ENCODE assay signal across 9 cellular contexts in the genomic region with DNA sequence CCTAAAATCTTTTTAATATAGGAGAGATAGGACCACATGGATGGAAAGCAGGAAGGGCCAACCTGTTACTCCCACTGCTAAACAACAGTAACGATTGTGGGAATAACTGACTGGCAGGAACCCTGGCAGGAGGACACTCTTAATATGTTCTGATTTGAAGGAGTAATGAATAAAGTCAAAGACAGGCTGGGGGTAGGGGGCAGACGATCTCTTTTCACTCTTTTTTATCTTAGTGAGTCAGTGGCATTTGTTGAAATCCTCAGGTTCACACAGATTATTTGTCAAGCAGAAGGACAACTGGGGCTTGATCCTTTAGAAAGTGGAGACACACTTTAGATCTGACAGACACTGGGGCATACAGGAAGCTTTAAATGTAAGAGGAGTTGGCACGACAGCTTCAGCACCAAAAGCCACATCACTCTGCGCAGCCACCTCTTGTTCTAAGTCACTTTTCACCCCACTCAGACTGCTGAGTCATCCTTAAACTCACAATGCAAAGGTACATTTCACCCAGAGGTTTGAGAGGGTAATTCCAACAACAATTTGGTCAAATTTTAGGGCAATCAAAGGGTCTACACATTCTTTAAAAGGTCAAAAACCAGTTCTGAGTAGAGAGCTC.
DNase-seq lines count a peak whose midpoint lies in the region; ATAC-seq and TF ChIP-seq lines count a peak whose summit lies in the region.
"Had no signal": no experiment of that assay in that cellular context is flagged by ENCODE, and none has a peak within 500 bp of the region (broad histone marks: within the 10 kb centered on the region; RNA-seq: fewer than 3 reads in every experiment).

No MANE protein-coding gene starts in this region.

- H3K27me3 ChIP-seq in GM23338 (ENCODE audit: insufficient read depth) (no peaks in the 10 kb centered on the region), heart right ventricle (no peaks in the 10 kb centered on the region)

- H2AFZ ChIP-seq in GM23338: no peak overlapping the region
- H2AFZ ChIP-seq: parathyroid adenoma had no signal

- peaks cover 9% of the 10 kb centered on the region; the same call in 2 of the 3 replicates for H3K4me1 Mint-ChIP-seq in GM23338
- H3K4me1 Mint-ChIP-seq in activated T-helper 17 cell treated with anti-CD3 and anti-CD28 coated beads, Interleukin-2, amount 50 U/mL, for 72 hours: peaks cover 37% of the 10 kb centered on the region
- H3K4me1 Mint-ChIP-seq in natural killer cell: peaks cover 12 to 22% of the 10 kb centered on the region in 2 donors

- H3K9me2 ChIP-seq in GM23338 (ENCODE audit: insufficient read depth): no peaks in the 10 kb centered on the region

- ATAC-seq in GM18511 (IDR thresholded peaks at IDR 0.05; ENCODE audit: unreplicated experiment) (peak; percentile 99), GM23338 (no peak; the same call in none of the 3 replicates), natural killer cell (peak; percentile 55 to 77 (median 59)), Right ventricle myocardium inferior (no peak), heart right ventricle (no peak)
- ATAC-seq in activated T-helper 17 cell treated with anti-CD3 and anti-CD28 coated beads, Interleukin-2, amount 50 U/mL, for 72 hours (replicated peaks): peak; percentile 98

- H3K4me3 Mint-ChIP-seq in GM23338 (no peak overlapping the region), natural killer cell (peak overlapping the region; percentile 14)
- peak overlapping the region; percentile 82 for H3K4me3 Mint-ChIP-seq in activated T-helper 17 cell treated with anti-CD3 and anti-CD28 coated beads, Interleukin-2, amount 50 U/mL, for 72 hours

- intact Hi-C loops in natural killer cell (cut with micrococcal nuclease): no loop called here
- intact Hi-C loops in Right ventricle myocardium inferior (cut with DNase I): no loop called here
- intact Hi-C loops in heart right ventricle (cut with DNase I): loop anchor here in 2 of 10 donors (10.0 kb wide), 2 partner anchors 65 to 1545 kb away; no protein-coding TSS in a partner anchor

- H3K27ac Mint-ChIP-seq in GM23338 (peak overlapping the region; percentile 74), natural killer cell (peak overlapping the region; percentile 59 to 73)
- H3K27ac Mint-ChIP-seq in activated T-helper 17 cell treated with anti-CD3 and anti-CD28 coated beads, Interleukin-2, amount 50 U/mL, for 72 hours: peak overlapping the region; percentile 98

- peaks cover 0 to 5% (median 0%) of the 10 kb centered on the region in 11 donors for H3K9me3 ChIP-seq in heart right ventricle

- no peaks in the 10 kb centered on the region for H3F3A ChIP-seq in GM23338 (replicated peaks; ENCODE audit: low read depth)

- no peaks in the 10 kb centered on the region for H3K9me3 Mint-ChIP-seq in GM23338
- H3K9me3 Mint-ChIP-seq in activated T-helper 17 cell treated with anti-CD3 and anti-CD28 coated beads, Interleukin-2, amount 50 U/mL, for 72 hours: peaks cover 7% of the 10 kb centered on the region
- no peaks in the 10 kb centered on the region for H3K9me3 Mint-ChIP-seq in natural killer cell

- TF ChIP-seq CTCF in GM23338 (conservative IDR thresholded peaks at IDR 0.05; ENCODE audit: low read depth in 2 of 2) (no peak), natural killer cell (IDR thresholded peaks at IDR 0.05) (no peak), heart right ventricle (IDR thresholded peaks at IDR 0.05) (no peak)

- peaks cover 9% of the 10 kb centered on the region for H3K4me1 ChIP-seq in GM23338 (ENCODE audit: insufficient read depth)
- H3K4me1 ChIP-seq in heart right ventricle: peaks cover 0 to 11% (median 4%) of the 10 kb centered on the region in 9 donors
- H3K4me1 ChIP-seq: parathyroid adenoma had no signal

- no peak overlapping the region for H3K4me2 ChIP-seq in GM23338

- DNase-seq in GM23338 (ENCODE audit: low spot score): peak; percentile 30
- peak; percentile 63 for DNase-seq in M059J (ENCODE audit: low read depth)
- no peak for DNase-seq in natural killer cell
- DNase-seq in Right ventricle myocardium inferior (ENCODE audit: missing footprints): no peak
- no peak for DNase-seq in heart right ventricle
- DNase-seq in ecto neural progenitor cell (ENCODE audit: low spot score): no peak

- no peaks in the 10 kb centered on the region for H3K27me3 Mint-ChIP-seq in GM23338 (ENCODE audit: insufficient read depth, low read depth, poor library complexity)
- H3K27me3 Mint-ChIP-seq in activated T-helper 17 cell treated with anti-CD3 and anti-CD28 coated beads, Interleukin-2, amount 50 U/mL, for 72 hours: no peaks in the 10 kb centered on the region
- H3K27me3 Mint-ChIP-seq in natural killer cell (ENCODE audit: low read depth in 2 of 2): no peaks in the 10 kb centered on the region

- H3K36me3 Mint-ChIP-seq in GM23338 (ENCODE audit: low read depth): no peaks in the 10 kb centered on the region
- H3K36me3 Mint-ChIP-seq in activated T-helper 17 cell treated with anti-CD3 and anti-CD28 coated beads, Interleukin-2, amount 50 U/mL, for 72 hours (ENCODE audit: low read depth): no peaks in the 10 kb centered on the region
- H3K36me3 Mint-ChIP-seq in natural killer cell: no peaks in the 10 kb centered on the region

- H3K4me3 ChIP-seq in GM23338: no peak overlapping the region
- no peak overlapping the region for H3K4me3 ChIP-seq in heart right ventricle

- no peak overlapping the region for H3K27ac ChIP-seq in GM23338 (ENCODE audit: low read depth)
- no peak overlapping the region for H3K27ac ChIP-seq in heart right ventricle
- H3K27ac ChIP-seq: parathyroid adenoma had no signal

- 75 to 79% methylated on average over 4 of the region's 4 CpGs for WGBS in heart right ventricle, 2 donors

- no peaks in the 10 kb centered on the region for H3K79me2 ChIP-seq in GM23338 (replicated peaks; ENCODE audit: insufficient read depth)
- H3K79me2 ChIP-seq: parathyroid adenoma had no signal

- H3K36me3 ChIP-seq in GM23338 (ENCODE audit: insufficient read depth) (no peaks in the 10 kb centered on the region), heart right ventricle (no peaks in the 10 kb centered on the region)

- no peaks in the 10 kb centered on the region for H4K20me1 ChIP-seq in GM23338 (replicated peaks; ENCODE audit: insufficient read depth)

TF ChIP-seq in GM23338, 12 proteins besides CTCF, POLR2A, EP300 and RAD21:
- TF ChIP-seq JUNB (IDR thresholded peaks at IDR 0.05; ENCODE audit: unreplicated experiment) (no peak), CREB1 (CRISPR knock-in tag; IDR thresholded peaks at IDR 0.05; ENCODE audit: low read depth) (no peak), EZH2phosphoT487 (IDR thresholded peaks at IDR 0.05; ENCODE audit: unreplicated experiment) (no peak)

Comparison
In these comparisons a context has a peak if more than half of its experiments do, and no peak if none do; other contexts are left out.
1. ATAC-seq: peak in GM18511 (single experiment), activated T-helper 17 cell treated with anti-CD3 and anti-CD28 coated beads, Interleukin-2, amount 50 U/mL, for 72 hours (single experiment) and natural killer cell (3 of 3); none in GM23338 (single experiment), Right ventricle myocardium inferior (single experiment) and heart right ventricle (0 of 8).
2. DNase-seq: peak in GM23338 (single experiment) and M059J (single experiment); none in natural killer cell (single experiment), Right ventricle myocardium inferior (single experiment), heart right ventricle (0 of 2) and ecto neural progenitor cell (single experiment).
3. Peak in every context shown above with its lines, with median percentiles within 50 percentile points of each other: H3K27ac Mint-ChIP-seq.